14 cellular contexts compared by ENCODE assay signal in genomic region chr9:114131808-114132549, GRCh38. TPM values are rescaled to one million over a fixed set of nuclear protein-coding genes. Genes with fewer than 3 reads are reported as not detected.
DNase-seq lines count a peak whose midpoint lies in the region; ATAC-seq and TF ChIP-seq lines count a peak whose summit lies in the region.
"Had no signal": no experiment of that assay in that cellular context is flagged by ENCODE, and none has a peak within 500 bp of the region (broad histone marks: within the 10 kb centered on the region; RNA-seq: fewer than 3 reads in every experiment).

No MANE protein-coding gene starts in this region.

- H3K27ac Mint-ChIP-seq in GM23338 (no peak overlapping the region), HFFc6 (no peak overlapping the region)

- H2BK120ac ChIP-seq in neuronal stem cell (ENCODE audit: low read depth, low read length): no peak overlapping the region

- H3K4me2 ChIP-seq in GM23338 (peak overlapping the region; percentile 48; the same call in 1 of the 2 replicates), neuronal stem cell (ENCODE audit: insufficient read depth, low read length, poor library complexity, severe bottlenecking) (no peak overlapping the region)

- no peak for DNase-seq in Right ventricle myocardium superior
- no peak for DNase-seq in cardiac septum (ENCODE audit: low spot score)
- no peak for DNase-seq in GM23338 (ENCODE audit: low spot score)
- DNase-seq in left ventricle myocardium inferior: no peak
- DNase-seq in neuronal stem cell (ENCODE audit: low spot score): no peak
- no peak for DNase-seq in KBM-7
- DNase-seq in HFFc6: no peak
- DNase-seq in epidermal melanocyte (ENCODE audit: insufficient read length, low spot score): no peak
- DNase-seq: CD4-positive, CD25-positive, alpha-beta regulatory T cell; DMS53; GF-D8; H7 had no signal

- in situ Hi-C loops in KBM-7 (cut with MboI; ENCODE audit: low pct_unique_long_range_greater_than_20kb, low sequenced_read_pairs): no loop called here

- no peaks in the 10 kb centered on the region for H3K79me2 ChIP-seq in GM23338 (replicated peaks; ENCODE audit: insufficient read depth)

- no peak overlapping the region for H2AK5ac ChIP-seq in neuronal stem cell (ENCODE audit: low read depth, low read length)

- no peaks in the 10 kb centered on the region; the same call in 2 of the 3 replicates for H3K9me3 Mint-ChIP-seq in GM23338
- peaks cover 10% of the 10 kb centered on the region for H3K9me3 Mint-ChIP-seq in HFFc6

- H3K36me3 Mint-ChIP-seq in GM23338 (ENCODE audit: low read depth) (no peaks in the 10 kb centered on the region; the same call in 2 of the 3 replicates), HFFc6 (ENCODE audit: low read depth) (peaks cover 6% of the 10 kb centered on the region; the same call in 1 of the 2 replicates)
- H3K36me3 Mint-ChIP-seq: CD4-positive, CD25-positive, alpha-beta regulatory T cell had no signal

- no peak overlapping the region for H2BK15ac ChIP-seq in neuronal stem cell (ENCODE audit: low read length)

- H3K4me3 Mint-ChIP-seq in GM23338: no peak overlapping the region
- no peak overlapping the region for H3K4me3 Mint-ChIP-seq in HFFc6
- H3K4me3 Mint-ChIP-seq: CD4-positive, CD25-positive, alpha-beta regulatory T cell had no signal

- peak overlapping the region; percentile 71 for H3K18ac ChIP-seq in neuronal stem cell (ENCODE audit: low read length)

- H3K4ac ChIP-seq in neuronal stem cell (ENCODE audit: low read length): no peak overlapping the region

- H3K27me3 ChIP-seq in GM23338 (ENCODE audit: insufficient read depth) (no peaks in the 10 kb centered on the region), left ventricle myocardium inferior (ENCODE audit: low read depth) (no peaks in the 10 kb centered on the region), neuronal stem cell (ENCODE audit: control insufficient read depth in 3 of 3, insufficient read depth in 3 of 3, low read depth in 1 of 3, low read length in 3 of 3) (peaks cover 0 to 41% (median 0%) of the 10 kb centered on the region in 3 experiments)

- no peaks in the 10 kb centered on the region for H3K79me1 ChIP-seq in neuronal stem cell (ENCODE audit: low read depth, low read length)

- H3K4me3 ChIP-seq in GM23338 (no peak overlapping the region), left ventricle myocardium inferior (no peak overlapping the region), neuronal stem cell (ENCODE audit: low read length in 2 of 2) (no peak overlapping the region)

- peaks cover 5% of the 10 kb centered on the region for H3K27me3 Mint-ChIP-seq in GM23338 (ENCODE audit: insufficient read depth, low read depth, poor library complexity)
- H3K27me3 Mint-ChIP-seq in HFFc6 (ENCODE audit: insufficient read depth): peaks cover 43% of the 10 kb centered on the region

- no peak overlapping the region for H4K8ac ChIP-seq in neuronal stem cell (ENCODE audit: low read depth, low read length)

- no peaks in the 10 kb centered on the region for H3K9me2 ChIP-seq in GM23338 (ENCODE audit: insufficient read depth)

- peaks cover 12% of the 10 kb centered on the region for H3K4me1 ChIP-seq in GM23338 (ENCODE audit: insufficient read depth)
- H3K4me1 ChIP-seq in left ventricle myocardium inferior: peaks cover 25% of the 10 kb centered on the region
- no peaks in the 10 kb centered on the region for H3K4me1 ChIP-seq in neuronal stem cell (ENCODE audit: control insufficient read depth in 2 of 2, insufficient read depth in 1 of 2, low read depth in 1 of 2, low read length in 2 of 2)

- WGBS in neuronal stem cell (ENCODE audit: extremely low coverage in 2 of 2, insufficient read length in 2 of 2, insufficient replicate concordance in 1 of 2), 2 donors: no CpG with 5 or more reads among the region's 10 CpGs

- H3K14ac ChIP-seq in neuronal stem cell (ENCODE audit: low read length): no peak overlapping the region

- H3K36me3 ChIP-seq in GM23338 (ENCODE audit: insufficient read depth): no peaks in the 10 kb centered on the region
- H3K36me3 ChIP-seq in left ventricle myocardium inferior: no peaks in the 10 kb centered on the region
- no peaks in the 10 kb centered on the region for H3K36me3 ChIP-seq in neuronal stem cell (replicated peaks in 1 of 2; ENCODE audit: control insufficient read depth in 2 of 2, insufficient read depth in 2 of 2, low read length in 2 of 2)

- no peak overlapping the region for H3K9ac ChIP-seq in neuronal stem cell (ENCODE audit: low read depth, low read length, poor library complexity)

- H3F3A ChIP-seq in GM23338 (replicated peaks; ENCODE audit: low read depth): no peaks in the 10 kb centered on the region

- ATAC-seq in Right ventricle myocardium superior (ENCODE audit: poor library complexity): peak; percentile 47
- ATAC-seq in GM23338: peak; percentile 32; the same call in 2 of the 3 replicates

- no peak overlapping the region for H2BK5ac ChIP-seq in neuronal stem cell (ENCODE audit: low read length)

- H3K4me1 Mint-ChIP-seq in GM23338 (peaks cover 7% of the 10 kb centered on the region), HFFc6 (ENCODE audit: low read depth) (no peaks in the 10 kb centered on the region; the same call in 1 of the 2 replicates)
- H3K4me1 Mint-ChIP-seq: CD4-positive, CD25-positive, alpha-beta regulatory T cell had no signal

- no peak overlapping the region for H4K91ac ChIP-seq in neuronal stem cell (ENCODE audit: low read depth, low read length, poor library complexity)

- peaks cover 10% of the 10 kb centered on the region for H3K9me3 ChIP-seq in left ventricle myocardium inferior (replicated peaks)
- H3K9me3 ChIP-seq in neuronal stem cell (replicated peaks in 1 of 2; ENCODE audit: control insufficient read depth in 2 of 2, insufficient read depth in 1 of 2, low read depth in 1 of 2, low read length in 2 of 2): peaks cover 2 to 5% of the 10 kb centered on the region in 2 donors

- intact Hi-C loops in Right ventricle myocardium superior (cut with DNase I) (no loop called here), cardiac septum (cut with DNase I) (no loop called here), left ventricle myocardium inferior (cut with micrococcal nuclease) (no loop called here)

- H3K27ac ChIP-seq in GM23338 (ENCODE audit: low read depth) (no peak overlapping the region), left ventricle myocardium inferior (replicated peaks) (peak overlapping the region; percentile 23), neuronal stem cell (replicated peaks; ENCODE audit: low read length) (no peak overlapping the region)
- H3K27ac ChIP-seq: 22Rv1 had no signal

- no peak overlapping the region for H2BK12ac ChIP-seq in neuronal stem cell (ENCODE audit: low read length)

- H2AFZ ChIP-seq in GM23338 (peak overlapping the region; percentile 4; the same call in 1 of the 2 replicates), neuronal stem cell (ENCODE audit: low read length) (no peak overlapping the region)

- no peak for TF ChIP-seq CTCF in GM23338 (conservative IDR thresholded peaks at IDR 0.05; ENCODE audit: low read depth in 2 of 2)
- TF ChIP-seq CTCF in left ventricle myocardium inferior (IDR thresholded peaks at IDR 0.05; ENCODE audit: borderline replicate concordance): no peak
- no peak for TF ChIP-seq CTCF in HFFc6 (IDR thresholded peaks at IDR 0.05)

- H4K20me1 ChIP-seq in GM23338 (replicated peaks; ENCODE audit: insufficient read depth): no peaks in the 10 kb centered on the region

- peak overlapping the region; percentile 28 for H3K23ac ChIP-seq in neuronal stem cell (ENCODE audit: low read depth, low read length, poor library complexity)

TF ChIP-seq in GM23338, 12 proteins besides CTCF, POLR2A, EP300 and RAD21 (continues in another document):
- TF ChIP-seq ZNF114 (CRISPR knock-in tag; IDR thresholded peaks at IDR 0.05) (no peak), STAT1 (IDR thresholded peaks at IDR 0.05; ENCODE audit: unreplicated experiment) (no peak)

RNA-seq across cellular contexts. Expression of gene COL27A1, which starts 23.4 kb away (rescaled TPM):
- total RNA-seq in Right ventricle myocardium superior: 8.0 TPM
- total RNA-seq in cardiac septum: 12.8 TPM
- total RNA-seq in GM23338 (2014; rRNA removed; shearing (Covaris generic)): 12.9 and 18.0 TPM in 2 replicates
- 8.6 and 10.5 TPM in 2 replicates for polyA plus RNA-seq in GM23338 (2016; fragmentation: Nextera tagmentation; extraction: Ambion mirVana)
- total RNA-seq in left ventricle myocardium inferior: 6.4 TPM
- 11.1 TPM for polyA plus RNA-seq in neuronal stem cell (2013, experiment 1 of 2)
- 11.1 TPM for polyA plus RNA-seq in neuronal stem cell (2013, experiment 2 of 2)
- 10 to 100 TPM; 22.2 to 24.1 (median 23.4) TPM for total RNA-seq in HFFc6 (2021; fragmentation: NEBNext Ultra II Directional; extraction: Animal tissue kit (Norgen Biotek cat#: 25700))
- polyA plus RNA-seq: CD4-positive, CD25-positive, alpha-beta regulatory T cell had no signal

RNA-seq across cellular contexts. Expression of gene KIF12, which starts 32.9 kb away (rescaled TPM):
- total RNA-seq in Right ventricle myocardium superior: not detected
- total RNA-seq in cardiac septum: not detected
- 0.58 and 4.3 TPM in 2 replicates for total RNA-seq in GM23338 (2014; rRNA removed; shearing (Covaris generic))
- 4.2 and 4.7 TPM in 2 replicates for polyA plus RNA-seq in GM23338 (2016; fragmentation: Nextera tagmentation; extraction: Ambion mirVana)
- total RNA-seq in left ventricle myocardium inferior: not detected
- polyA plus RNA-seq in neuronal stem cell (2013, experiment 1 of 2): 0.18 TPM
- 0.22 TPM for polyA plus RNA-seq in neuronal stem cell (2013, experiment 2 of 2)
- total RNA-seq in HFFc6 (2021; fragmentation: NEBNext Ultra II Directional; extraction: Animal tissue kit (Norgen Biotek cat#: 25700)): not detected
- total RNA-seq: A673; CD4-positive, CD25-positive, alpha-beta regulatory T cell had no signal
- polyA plus RNA-seq: CD4-positive, CD25-positive, alpha-beta regulatory T cell had no signal

RNA-seq across cellular contexts. Expression of gene AMBP, which starts 53.9 kb away (rescaled TPM):
- total RNA-seq in Right ventricle myocardium superior (0.51 TPM), cardiac septum (not detected), left ventricle myocardium inferior (not detected)
- 1.3 and 4.0 TPM in 2 replicates for total RNA-seq in GM23338 (2014; rRNA removed; shearing (Covaris generic))
- polyA plus RNA-seq in GM23338 (2016; fragmentation: Nextera tagmentation; extraction: Ambion mirVana): 1.6 and 2.0 TPM in 2 replicates
- polyA plus RNA-seq in neuronal stem cell (2013, experiment 1 of 2): 0.06 TPM
- polyA plus RNA-seq in neuronal stem cell (2013, experiment 2 of 2): 0.11 TPM
- not detected for total RNA-seq in HFFc6 (2021; fragmentation: NEBNext Ultra II Directional; extraction: Animal tissue kit (Norgen Biotek cat#: 25700))
- total RNA-seq: A673; CD4-positive, CD25-positive, alpha-beta regulatory T cell had no signal
- polyA plus RNA-seq: CD4-positive, CD25-positive, alpha-beta regulatory T cell had no signal
